In the genomic region with DNA sequence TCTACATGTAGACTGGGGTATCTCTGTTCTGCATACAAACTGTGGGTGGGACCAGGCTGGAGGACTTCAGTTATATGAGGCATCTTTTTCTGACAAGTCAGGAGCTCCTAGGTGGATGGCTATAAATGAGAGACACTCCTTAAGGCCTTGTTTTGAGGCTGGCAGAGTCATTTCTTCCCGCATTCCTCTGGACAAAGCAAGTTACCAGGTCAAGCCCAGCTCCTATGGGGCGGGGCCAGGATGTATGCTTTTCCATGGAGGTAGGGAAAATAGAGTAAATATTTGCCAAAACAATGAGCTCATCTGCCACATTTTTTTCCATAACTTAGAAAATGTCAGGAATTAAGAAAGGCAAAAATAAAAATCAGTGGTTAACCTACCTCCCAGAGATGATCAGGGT, we compare ENCODE assay signal across 23 cellular contexts.
"Had no signal": no experiment of that assay in that cellular context is flagged by ENCODE, and none has a peak within 500 bp of the region (broad histone marks: within the 10 kb centered on the region; RNA-seq: fewer than 3 reads in every experiment).

No MANE protein-coding gene starts in this region.

- H3K4me2 ChIP-seq: PC-9 had no signal

- H3K27ac ChIP-seq: HL-60, PC-9, Peyer's patch, SJSA1, SK-N-MC had no signal

- H3K9me3 ChIP-seq: Peyer's patch, SJSA1 had no signal

- H3K4me3 ChIP-seq: PC-9, Peyer's patch, SJSA1, SK-N-MC had no signal

- DNase-seq: IMR-90, Kasumi-1, KG1, MM.1S, NCI-H1092 treated with DMSO at 0.1 percent for 48 hours, NCI-H1436, NCI-H187, NCI-H2029, NCI-H2081 treated with DMSO at 0.1 percent for 48 hours, NCI-H2171, NCI-H226, NCI-H446, NCI-H510A, NCI-H524 treated with DMSO at 0.1 percent for 48 hours, NCI-H774, PC-9, Peyer's patch, Right ventricle myocardium superior, SIG-M5, T-helper 2 cell had no signal

- H3K4me1 ChIP-seq: Peyer's patch, SJSA1 had no signal
